18 cellular contexts compared by ENCODE assay signal in the genomic region with DNA sequence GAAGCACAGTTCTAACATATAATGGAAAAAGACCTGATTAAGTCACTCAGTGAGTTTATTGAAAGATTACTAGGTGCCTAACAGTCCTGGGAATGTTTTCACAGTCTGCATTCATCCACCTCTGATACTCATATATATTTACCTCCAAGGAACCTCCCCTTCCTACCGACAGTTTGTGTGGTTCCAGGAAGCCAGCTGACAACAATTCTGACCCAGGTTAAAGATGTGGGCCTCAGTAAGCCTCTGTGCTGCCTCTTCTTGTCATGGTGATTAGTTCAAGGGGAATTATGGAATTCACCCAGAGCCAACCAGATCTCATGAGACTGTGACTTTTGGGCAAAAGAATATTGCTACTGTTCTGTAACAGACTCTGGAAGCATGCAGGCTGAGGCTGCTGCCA.
"Had no signal": no experiment of that assay in that cellular context is flagged by ENCODE, and none has a peak within 500 bp of the region (broad histone marks: within the 10 kb centered on the region; RNA-seq: fewer than 3 reads in every experiment).

No MANE protein-coding gene starts in this region.

- ATAC-seq: Right ventricle myocardium inferior, SK-N-SH treated with all-trans-retinoic acid at 6 μM for 48 hours had no signal

- H3K27ac ChIP-seq: HL-60, SJCRH30 had no signal

- H3K36me3 ChIP-seq: MG63, SJCRH30 had no signal

- H3K27me3 ChIP-seq: MG63, SJCRH30 had no signal

- H3K4me3 ChIP-seq: MG63, SJCRH30 had no signal

- DNase-seq: KBM-7, MG63, NCI-H1092 treated with DMSO at 0.1 percent for 48 hours, NCI-H1436, NCI-H187, NCI-H2029, NCI-H2171 treated with DMSO at 0.1 percent for 48 hours, NCI-H226, NCI-H446, NCI-H510A, NCI-H524 treated with DMSO at 0.1 percent for 48 hours, NCI-H69, NCI-H774, SHP77 treated with DMSO at 0.1 percent for 48 hours had no signal

- H3K9me3 ChIP-seq: MG63, SJCRH30 had no signal
